1 cellular context compared by ENCODE assay signal in the genomic region with DNA sequence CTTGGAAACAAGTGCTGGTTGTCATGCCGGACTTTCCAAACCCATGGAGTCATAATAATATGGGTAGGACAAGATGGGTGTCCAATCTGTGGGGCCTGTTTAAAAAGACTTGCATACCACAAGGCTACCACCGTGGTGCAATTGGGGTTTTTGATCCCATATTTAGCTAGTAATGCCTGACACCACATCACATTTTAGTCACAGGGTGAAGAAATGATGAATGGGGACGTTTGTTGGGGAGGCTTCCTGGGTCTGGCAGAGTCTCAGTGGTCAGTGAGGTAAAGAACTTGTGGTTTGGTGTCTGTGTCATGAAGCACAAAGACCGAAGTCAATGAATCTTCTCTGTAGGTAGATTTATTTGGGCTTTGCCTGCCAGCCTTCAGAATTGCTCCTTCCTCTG.
A peak's percentile ranks its signal among the peaks of the same experiment; 100 is the strongest.
TF ChIP-seq lines count a peak whose summit lies in the region.

No MANE protein-coding gene starts in this region.

TF ChIP-seq in GM12878, 131 proteins besides CTCF, POLR2A, EP300 and RAD21 (continued from another document and continues in another):
- TF ChIP-seq, protein P1, sequence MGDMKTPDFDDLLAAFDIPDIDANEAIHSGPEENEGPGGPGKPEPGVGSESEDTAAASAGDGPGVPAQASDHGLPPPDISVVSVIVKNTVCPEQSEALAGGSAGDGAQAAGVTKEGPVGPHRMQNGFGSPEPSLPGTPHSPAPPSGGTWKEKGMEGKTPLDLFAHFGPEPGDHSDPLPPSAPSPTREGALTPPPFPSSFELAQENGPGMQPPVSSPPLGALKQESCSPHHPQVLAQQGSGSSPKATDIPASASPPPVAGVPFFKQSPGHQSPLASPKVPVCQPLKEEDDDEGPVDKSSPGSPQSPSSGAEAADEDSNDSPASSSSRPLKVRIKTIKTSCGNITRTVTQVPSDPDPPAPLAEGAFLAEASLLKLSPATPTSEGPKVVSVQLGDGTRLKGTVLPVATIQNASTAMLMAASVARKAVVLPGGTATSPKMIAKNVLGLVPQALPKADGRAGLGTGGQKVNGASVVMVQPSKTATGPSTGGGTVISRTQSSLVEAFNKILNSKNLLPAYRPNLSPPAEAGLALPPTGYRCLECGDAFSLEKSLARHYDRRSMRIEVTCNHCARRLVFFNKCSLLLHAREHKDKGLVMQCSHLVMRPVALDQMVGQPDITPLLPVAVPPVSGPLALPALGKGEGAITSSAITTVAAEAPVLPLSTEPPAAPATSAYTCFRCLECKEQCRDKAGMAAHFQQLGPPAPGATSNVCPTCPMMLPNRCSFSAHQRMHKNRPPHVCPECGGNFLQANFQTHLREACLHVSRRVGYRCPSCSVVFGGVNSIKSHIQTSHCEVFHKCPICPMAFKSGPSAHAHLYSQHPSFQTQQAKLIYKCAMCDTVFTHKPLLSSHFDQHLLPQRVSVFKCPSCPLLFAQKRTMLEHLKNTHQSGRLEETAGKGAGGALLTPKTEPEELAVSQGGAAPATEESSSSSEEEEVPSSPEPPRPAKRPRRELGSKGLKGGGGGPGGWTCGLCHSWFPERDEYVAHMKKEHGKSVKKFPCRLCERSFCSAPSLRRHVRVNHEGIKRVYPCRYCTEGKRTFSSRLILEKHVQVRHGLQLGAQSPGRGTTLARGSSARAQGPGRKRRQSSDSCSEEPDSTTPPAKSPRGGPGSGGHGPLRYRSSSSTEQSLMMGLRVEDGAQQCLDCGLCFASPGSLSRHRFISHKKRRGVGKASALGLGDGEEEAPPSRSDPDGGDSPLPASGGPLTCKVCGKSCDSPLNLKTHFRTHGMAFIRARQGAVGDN (IDR thresholded peaks at IDR 0.05) = no peak
- TF ChIP-seq SREBF2 (IDR thresholded peaks at IDR 0.05; ENCODE audit: low read length) (no peak), CEBPB (IDR thresholded peaks at IDR 0.05; ENCODE audit: borderline replicate concordance in 1 of 2, low read depth in 2 of 2, low read length in 2 of 2) (peak in 1 of 2 experiments; percentile 71; a peak in 1 of 4 replicates), TCF3 (IDR thresholded peaks at IDR 0.05; ENCODE audit: borderline replicate concordance, insufficient read depth, low read depth, low read length) (no peak), RB1 (IDR thresholded peaks at IDR 0.05; ENCODE audit: borderline replicate concordance) (no peak), ESRRA (IDR thresholded peaks at IDR 0.05; ENCODE audit: low read length) (no peak), YY1 (IDR thresholded peaks at IDR 0.05; ENCODE audit: low read depth, low read length) (no peak; the same call in 1 of the 2 replicates), IRF4 (IDR thresholded peaks at IDR 0.05; ENCODE audit: low read depth, low read length) (peak; percentile 73; the same call in 1 of the 2 replicates), HCFC1 (IDR thresholded peaks at IDR 0.05; ENCODE audit: low read length) (no peak), CHD4 (IDR thresholded peaks at IDR 0.05) (no peak), HDGF (IDR thresholded peaks at IDR 0.05) (no peak), SREBF1 (IDR thresholded peaks at IDR 0.05; ENCODE audit: low read length) (no peak), NFXL1 (IDR thresholded peaks at IDR 0.05; ENCODE audit: borderline replicate concordance) (no peak), EZH2 (IDR thresholded peaks at IDR 0.05; ENCODE audit: borderline replicate concordance, control insufficient read depth, low read depth, low read length) (no peak), IKZF1 (conservative IDR thresholded peaks at IDR 0.05) (peak; percentile 82), ZNF622 (IDR thresholded peaks at IDR 0.05) (no peak), CBX5 (IDR thresholded peaks at IDR 0.05; ENCODE audit: low read depth) (no peak), RFX5 (IDR thresholded peaks at IDR 0.05; ENCODE audit: low read depth, low read length) (no peak), DPF2 (IDR thresholded peaks at IDR 0.05) (peak; percentile 74), ASH2L (IDR thresholded peaks at IDR 0.05; ENCODE audit: borderline replicate concordance, low read depth) (no peak), NR2F1 (conservative IDR thresholded peaks at IDR 0.05) (peak; percentile 62; the same call in 1 of the 2 replicates), NR2C1 (IDR thresholded peaks at IDR 0.05) (no peak), SRF (IDR thresholded peaks at IDR 0.05; ENCODE audit: low read depth in 2 of 2, low read length in 2 of 2) (peak in 1 of 2 experiments; percentile 68; a peak in 2 of 4 replicates), POU2F2 (IDR thresholded peaks at IDR 0.05; ENCODE audit: borderline replicate concordance, low read depth, low read length) (peak; percentile 65; the same call in 1 of the 3 replicates)
- TF ChIP-seq, protein P2, sequence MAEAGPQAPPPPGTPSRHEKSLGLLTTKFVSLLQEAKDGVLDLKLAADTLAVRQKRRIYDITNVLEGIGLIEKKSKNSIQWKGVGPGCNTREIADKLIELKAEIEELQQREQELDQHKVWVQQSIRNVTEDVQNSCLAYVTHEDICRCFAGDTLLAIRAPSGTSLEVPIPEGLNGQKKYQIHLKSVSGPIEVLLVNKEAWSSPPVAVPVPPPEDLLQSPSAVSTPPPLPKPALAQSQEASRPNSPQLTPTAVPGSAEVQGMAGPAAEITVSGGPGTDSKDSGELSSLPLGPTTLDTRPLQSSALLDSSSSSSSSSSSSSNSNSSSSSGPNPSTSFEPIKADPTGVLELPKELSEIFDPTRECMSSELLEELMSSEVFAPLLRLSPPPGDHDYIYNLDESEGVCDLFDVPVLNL (IDR thresholded peaks at IDR 0.05; ENCODE audit: low read depth, low read length) = no peak
- TF ChIP-seq, protein P3, sequence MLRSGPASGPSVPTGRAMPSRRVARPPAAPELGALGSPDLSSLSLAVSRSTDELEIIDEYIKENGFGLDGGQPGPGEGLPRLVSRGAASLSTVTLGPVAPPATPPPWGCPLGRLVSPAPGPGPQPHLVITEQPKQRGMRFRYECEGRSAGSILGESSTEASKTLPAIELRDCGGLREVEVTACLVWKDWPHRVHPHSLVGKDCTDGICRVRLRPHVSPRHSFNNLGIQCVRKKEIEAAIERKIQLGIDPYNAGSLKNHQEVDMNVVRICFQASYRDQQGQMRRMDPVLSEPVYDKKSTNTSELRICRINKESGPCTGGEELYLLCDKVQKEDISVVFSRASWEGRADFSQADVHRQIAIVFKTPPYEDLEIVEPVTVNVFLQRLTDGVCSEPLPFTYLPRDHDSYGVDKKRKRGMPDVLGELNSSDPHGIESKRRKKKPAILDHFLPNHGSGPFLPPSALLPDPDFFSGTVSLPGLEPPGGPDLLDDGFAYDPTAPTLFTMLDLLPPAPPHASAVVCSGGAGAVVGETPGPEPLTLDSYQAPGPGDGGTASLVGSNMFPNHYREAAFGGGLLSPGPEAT (IDR thresholded peaks at IDR 0.05; ENCODE audit: low read depth) = peak; percentile 81
- TF ChIP-seq, protein P4, sequence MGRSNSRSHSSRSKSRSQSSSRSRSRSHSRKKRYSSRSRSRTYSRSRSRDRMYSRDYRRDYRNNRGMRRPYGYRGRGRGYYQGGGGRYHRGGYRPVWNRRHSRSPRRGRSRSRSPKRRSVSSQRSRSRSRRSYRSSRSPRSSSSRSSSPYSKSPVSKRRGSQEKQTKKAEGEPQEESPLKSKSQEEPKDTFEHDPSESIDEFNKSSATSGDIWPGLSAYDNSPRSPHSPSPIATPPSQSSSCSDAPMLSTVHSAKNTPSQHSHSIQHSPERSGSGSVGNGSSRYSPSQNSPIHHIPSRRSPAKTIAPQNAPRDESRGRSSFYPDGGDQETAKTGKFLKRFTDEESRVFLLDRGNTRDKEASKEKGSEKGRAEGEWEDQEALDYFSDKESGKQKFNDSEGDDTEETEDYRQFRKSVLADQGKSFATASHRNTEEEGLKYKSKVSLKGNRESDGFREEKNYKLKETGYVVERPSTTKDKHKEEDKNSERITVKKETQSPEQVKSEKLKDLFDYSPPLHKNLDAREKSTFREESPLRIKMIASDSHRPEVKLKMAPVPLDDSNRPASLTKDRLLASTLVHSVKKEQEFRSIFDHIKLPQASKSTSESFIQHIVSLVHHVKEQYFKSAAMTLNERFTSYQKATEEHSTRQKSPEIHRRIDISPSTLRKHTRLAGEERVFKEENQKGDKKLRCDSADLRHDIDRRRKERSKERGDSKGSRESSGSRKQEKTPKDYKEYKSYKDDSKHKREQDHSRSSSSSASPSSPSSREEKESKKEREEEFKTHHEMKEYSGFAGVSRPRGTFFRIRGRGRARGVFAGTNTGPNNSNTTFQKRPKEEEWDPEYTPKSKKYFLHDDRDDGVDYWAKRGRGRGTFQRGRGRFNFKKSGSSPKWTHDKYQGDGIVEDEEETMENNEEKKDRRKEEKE (IDR thresholded peaks at IDR 0.05) = no peak
- TF ChIP-seq, protein P5, sequence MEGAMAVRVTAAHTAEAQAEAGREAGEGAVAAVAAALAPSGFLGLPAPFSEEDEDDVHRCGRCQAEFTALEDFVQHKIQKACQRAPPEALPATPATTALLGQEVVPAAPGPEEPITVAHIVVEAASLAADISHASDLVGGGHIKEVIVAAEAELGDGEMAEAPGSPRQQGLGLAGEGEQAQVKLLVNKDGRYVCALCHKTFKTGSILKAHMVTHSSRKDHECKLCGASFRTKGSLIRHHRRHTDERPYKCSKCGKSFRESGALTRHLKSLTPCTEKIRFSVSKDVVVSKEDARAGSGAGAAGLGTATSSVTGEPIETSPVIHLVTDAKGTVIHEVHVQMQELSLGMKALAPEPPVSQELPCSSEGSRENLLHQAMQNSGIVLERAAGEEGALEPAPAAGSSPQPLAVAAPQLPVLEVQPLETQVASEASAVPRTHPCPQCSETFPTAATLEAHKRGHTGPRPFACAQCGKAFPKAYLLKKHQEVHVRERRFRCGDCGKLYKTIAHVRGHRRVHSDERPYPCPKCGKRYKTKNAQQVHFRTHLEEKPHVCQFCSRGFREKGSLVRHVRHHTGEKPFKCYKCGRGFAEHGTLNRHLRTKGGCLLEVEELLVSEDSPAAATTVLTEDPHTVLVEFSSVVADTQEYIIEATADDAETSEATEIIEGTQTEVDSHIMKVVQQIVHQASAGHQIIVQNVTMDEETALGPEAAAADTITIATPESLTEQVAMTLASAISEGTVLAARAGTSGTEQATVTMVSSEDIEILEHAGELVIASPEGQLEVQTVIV (IDR thresholded peaks at IDR 0.05; ENCODE audit: borderline replicate concordance, partially characterized antibody) = no peak
- TF ChIP-seq, protein P6, sequence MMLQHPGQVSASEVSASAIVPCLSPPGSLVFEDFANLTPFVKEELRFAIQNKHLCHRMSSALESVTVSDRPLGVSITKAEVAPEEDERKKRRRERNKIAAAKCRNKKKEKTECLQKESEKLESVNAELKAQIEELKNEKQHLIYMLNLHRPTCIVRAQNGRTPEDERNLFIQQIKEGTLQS (IDR thresholded peaks at IDR 0.05; ENCODE audit: borderline replicate concordance, extremely low read depth, low read depth, low read length) = no peak
- TF ChIP-seq, protein P7, sequence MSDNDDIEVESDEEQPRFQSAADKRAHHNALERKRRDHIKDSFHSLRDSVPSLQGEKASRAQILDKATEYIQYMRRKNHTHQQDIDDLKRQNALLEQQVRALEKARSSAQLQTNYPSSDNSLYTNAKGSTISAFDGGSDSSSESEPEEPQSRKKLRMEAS (IDR thresholded peaks at IDR 0.05; ENCODE audit: low read depth, low read length) = no peak
- TF ChIP-seq, protein P8, sequence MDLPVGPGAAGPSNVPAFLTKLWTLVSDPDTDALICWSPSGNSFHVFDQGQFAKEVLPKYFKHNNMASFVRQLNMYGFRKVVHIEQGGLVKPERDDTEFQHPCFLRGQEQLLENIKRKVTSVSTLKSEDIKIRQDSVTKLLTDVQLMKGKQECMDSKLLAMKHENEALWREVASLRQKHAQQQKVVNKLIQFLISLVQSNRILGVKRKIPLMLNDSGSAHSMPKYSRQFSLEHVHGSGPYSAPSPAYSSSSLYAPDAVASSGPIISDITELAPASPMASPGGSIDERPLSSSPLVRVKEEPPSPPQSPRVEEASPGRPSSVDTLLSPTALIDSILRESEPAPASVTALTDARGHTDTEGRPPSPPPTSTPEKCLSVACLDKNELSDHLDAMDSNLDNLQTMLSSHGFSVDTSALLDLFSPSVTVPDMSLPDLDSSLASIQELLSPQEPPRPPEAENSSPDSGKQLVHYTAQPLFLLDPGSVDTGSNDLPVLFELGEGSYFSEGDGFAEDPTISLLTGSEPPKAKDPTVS (IDR thresholded peaks at IDR 0.05; ENCODE audit: low read depth, low read length) = no peak
- TF ChIP-seq, protein P9, sequence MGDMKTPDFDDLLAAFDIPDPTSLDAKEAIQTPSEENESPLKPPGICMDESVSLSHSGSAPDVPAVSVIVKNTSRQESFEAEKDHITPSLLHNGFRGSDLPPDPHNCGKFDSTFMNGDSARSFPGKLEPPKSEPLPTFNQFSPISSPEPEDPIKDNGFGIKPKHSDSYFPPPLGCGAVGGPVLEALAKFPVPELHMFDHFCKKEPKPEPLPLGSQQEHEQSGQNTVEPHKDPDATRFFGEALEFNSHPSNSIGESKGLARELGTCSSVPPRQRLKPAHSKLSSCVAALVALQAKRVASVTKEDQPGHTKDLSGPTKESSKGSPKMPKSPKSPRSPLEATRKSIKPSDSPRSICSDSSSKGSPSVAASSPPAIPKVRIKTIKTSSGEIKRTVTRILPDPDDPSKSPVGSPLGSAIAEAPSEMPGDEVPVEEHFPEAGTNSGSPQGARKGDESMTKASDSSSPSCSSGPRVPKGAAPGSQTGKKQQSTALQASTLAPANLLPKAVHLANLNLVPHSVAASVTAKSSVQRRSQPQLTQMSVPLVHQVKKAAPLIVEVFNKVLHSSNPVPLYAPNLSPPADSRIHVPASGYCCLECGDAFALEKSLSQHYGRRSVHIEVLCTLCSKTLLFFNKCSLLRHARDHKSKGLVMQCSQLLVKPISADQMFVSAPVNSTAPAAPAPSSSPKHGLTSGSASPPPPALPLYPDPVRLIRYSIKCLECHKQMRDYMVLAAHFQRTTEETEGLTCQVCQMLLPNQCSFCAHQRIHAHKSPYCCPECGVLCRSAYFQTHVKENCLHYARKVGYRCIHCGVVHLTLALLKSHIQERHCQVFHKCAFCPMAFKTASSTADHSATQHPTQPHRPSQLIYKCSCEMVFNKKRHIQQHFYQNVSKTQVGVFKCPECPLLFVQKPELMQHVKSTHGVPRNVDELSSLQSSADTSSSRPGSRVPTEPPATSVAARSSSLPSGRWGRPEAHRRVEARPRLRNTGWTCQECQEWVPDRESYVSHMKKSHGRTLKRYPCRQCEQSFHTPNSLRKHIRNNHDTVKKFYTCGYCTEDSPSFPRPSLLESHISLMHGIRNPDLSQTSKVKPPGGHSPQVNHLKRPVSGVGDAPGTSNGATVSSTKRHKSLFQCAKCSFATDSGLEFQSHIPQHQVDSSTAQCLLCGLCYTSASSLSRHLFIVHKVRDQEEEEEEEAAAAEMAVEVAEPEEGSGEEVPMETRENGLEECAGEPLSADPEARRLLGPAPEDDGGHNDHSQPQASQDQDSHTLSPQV (IDR thresholded peaks at IDR 0.05) = no peak
- TF ChIP-seq, protein P10, sequence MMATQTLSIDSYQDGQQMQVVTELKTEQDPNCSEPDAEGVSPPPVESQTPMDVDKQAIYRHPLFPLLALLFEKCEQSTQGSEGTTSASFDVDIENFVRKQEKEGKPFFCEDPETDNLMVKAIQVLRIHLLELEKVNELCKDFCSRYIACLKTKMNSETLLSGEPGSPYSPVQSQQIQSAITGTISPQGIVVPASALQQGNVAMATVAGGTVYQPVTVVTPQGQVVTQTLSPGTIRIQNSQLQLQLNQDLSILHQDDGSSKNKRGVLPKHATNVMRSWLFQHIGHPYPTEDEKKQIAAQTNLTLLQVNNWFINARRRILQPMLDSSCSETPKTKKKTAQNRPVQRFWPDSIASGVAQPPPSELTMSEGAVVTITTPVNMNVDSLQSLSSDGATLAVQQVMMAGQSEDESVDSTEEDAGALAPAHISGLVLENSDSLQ (IDR thresholded peaks at IDR 0.05) = no peak
